In genomic region chr4:91426725-91427124, GRCh38 we compare ENCODE assay signal across 29 cellular contexts.
"Had no signal": no experiment of that assay in that cellular context is flagged by ENCODE, and none has a peak within 500 bp of the region (broad histone marks: within the 10 kb centered on the region; RNA-seq: fewer than 3 reads in every experiment).

No MANE protein-coding gene starts in this region.

- H3K9me3 ChIP-seq: body of pancreas, colonic mucosa, esophagus squamous epithelium had no signal

- H3K27ac ChIP-seq: adrenal gland, body of pancreas, cardiac muscle cell, colonic mucosa, dorsolateral prefrontal cortex, esophagus squamous epithelium, WERI-Rb-1 had no signal

- ATAC-seq: activated CD4-positive, CD25-positive, alpha-beta regulatory T cell treated with anti-CD3 and anti-CD28 coated beads, Interleukin-2, amount 50 U/mL, for 24 hours; activated CD8-positive, alpha-beta memory T cell treated with anti-CD3 and anti-CD28 coated beads, Interleukin-2, amount 10 ng/mL, durations not matched to agents 7 days and 5 days; activated CD8-positive, alpha-beta T cell treated with anti-CD3 and anti-CD28 coated beads, Interleukin-2, amount 10 ng/mL, durations not matched to agents 7 days and 5 days; activated naive CD8-positive, alpha-beta T cell treated with anti-CD3 and anti-CD28 coated beads, Interleukin-2, amount 50 U/mL, for 24 hours; body of pancreas had no signal

- H3K27me3 ChIP-seq: adrenal gland, body of pancreas, cardiac muscle cell, colonic mucosa, dorsolateral prefrontal cortex, esophagus squamous epithelium had no signal

- H3K4me1 ChIP-seq: adrenal gland, body of pancreas, colonic mucosa, esophagus squamous epithelium had no signal

- H3K36me3 ChIP-seq: adrenal gland, cardiac muscle cell, colonic mucosa, esophagus squamous epithelium, WERI-Rb-1 had no signal

- H3K4me3 ChIP-seq: adrenal gland, body of pancreas, cardiac muscle cell, colonic mucosa, dorsolateral prefrontal cortex, esophagus squamous epithelium had no signal

- DNase-seq: activated B cell treated with CpG ODN at 0.5 μM for 24 hours; activated CD4-positive, alpha-beta memory T cell treated with anti-CD3 and anti-CD28 coated beads for 36 hours; activated CD4-positive, alpha-beta T cell treated with anti-CD3 and anti-CD28 coated beads, Interleukin-2, amount 10 ng/mL, durations not matched to agents 24 days and 14 days; activated CD8-positive, alpha-beta memory T cell treated with anti-CD3 and anti-CD28 coated beads, Interleukin-2, amount 10 ng/mL, durations not matched to agents 7 days and 5 days; activated CD8-positive, alpha-beta memory T cell treated with anti-CD3 and anti-CD28 coated beads, Interleukin-2, amount 50 U/mL, for 4 hours; activated CD8-positive, alpha-beta T cell treated with anti-CD3 and anti-CD28 coated beads, Interleukin-2, amount 10 ng/mL, durations not matched to agents 7 days and 5 days; activated effector memory CD4-positive, alpha-beta T cell treated with anti-CD3 and anti-CD28 coated beads, Interleukin-2, amount 50 U/mL, for 16 hours; activated naive CD4-positive, alpha-beta T cell treated with anti-CD3 and anti-CD28 coated beads for 36 hours; activated naive CD8-positive, alpha-beta T cell treated with anti-CD3 and anti-CD28 coated beads for 36 hours; activated naive CD8-positive, alpha-beta T cell treated with anti-CD3 and anti-CD28 coated beads, Interleukin-2, amount 50 U/mL, for 24 hours; activated T-cell treated with anti-CD3 and anti-CD28 coated beads, Interleukin-2, amount 50 U/mL, for 1 hour; activated T-cell treated with anti-CD3 and anti-CD28 coated beads, Interleukin-2, amount 50 U/mL, for 48 hours; adrenal gland; amygdala; aorta; body of pancreas; central memory CD4-positive, alpha-beta T cell; cerebellar nuclear complex; colonic mucosa; dorsolateral prefrontal cortex; effector memory CD4-positive, alpha-beta T cell; endodermal cell; erythroblast; esophagus squamous epithelium; head of caudate nucleus; T1000; WERI-Rb-1 had no signal
